Comparison of ENCODE assay signal across 18 cellular contexts in the genomic region with DNA sequence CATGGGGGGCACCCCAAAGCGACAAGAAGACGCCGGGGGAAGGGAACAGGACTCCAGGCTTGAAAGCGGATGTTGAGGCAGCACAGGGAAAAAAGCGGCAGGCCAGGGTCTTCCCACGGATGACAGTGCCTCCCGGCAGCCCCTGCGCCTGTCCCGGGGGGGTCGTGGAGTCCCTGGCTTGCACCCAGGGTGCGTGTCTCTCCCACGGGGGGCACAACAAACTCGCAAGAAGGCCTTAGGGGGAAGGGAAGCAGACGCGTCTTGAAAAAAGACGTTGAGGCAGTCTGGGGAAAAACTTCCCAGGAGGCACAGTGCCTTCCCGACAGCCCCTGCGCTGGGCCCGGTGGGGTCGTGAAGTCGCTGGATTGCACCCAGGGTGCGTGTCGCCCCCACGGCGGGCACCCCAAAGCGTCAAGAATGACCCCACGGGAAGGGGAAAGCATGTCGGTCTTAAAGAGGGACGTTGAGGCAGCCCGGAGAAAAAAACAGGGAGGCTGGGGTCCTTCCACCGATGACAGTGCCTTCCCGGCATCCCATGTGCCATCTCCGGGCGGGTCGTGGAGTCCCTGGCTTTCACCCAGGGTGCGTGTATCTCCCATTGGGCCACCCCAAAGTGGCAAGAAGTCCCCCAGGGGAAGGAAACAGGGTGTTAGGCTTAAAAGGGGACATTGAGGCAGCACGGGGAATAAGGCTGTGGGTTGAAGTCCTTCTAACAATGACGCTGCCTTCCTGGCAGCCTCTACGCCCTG.
A peak's percentile ranks its signal among the peaks of the same experiment; 100 is the strongest.
DNase-seq lines count a peak whose midpoint lies in the region; ATAC-seq and TF ChIP-seq lines count a peak whose summit lies in the region.
"Had no signal": no experiment of that assay in that cellular context is flagged by ENCODE, and none has a peak within 500 bp of the region (broad histone marks: within the 10 kb centered on the region; RNA-seq: fewer than 3 reads in every experiment).

No MANE protein-coding gene starts in this region.

- no peak overlapping the region for H3T11ph ChIP-seq in H9 (ENCODE audit: low read length)

- POLR2A ChIA-PET in SK-N-SH (lab: Yijun Ruan, JAX) = no interaction called here

- TF ChIP-seq CTCF in SK-N-SH (IDR thresholded peaks at IDR 0.05) (no peak), H9 (conservative IDR thresholded peaks at IDR 0.05) (no peak), colonic mucosa (IDR thresholded peaks at IDR 0.05) (no peak), spleen (IDR thresholded peaks at IDR 0.05 in 8 of 11, conservative IDR thresholded peaks at IDR 0.05 in 3 of 11) (no peak), uterus (IDR thresholded peaks at IDR 0.05) (no peak)

- H3K27me3 ChIP-seq in SK-N-SH (ENCODE audit: insufficient read depth) (peaks cover 79% of the 10 kb centered on the region), H9 (ENCODE audit: insufficient read depth, low read length) (no peaks in the 10 kb centered on the region), colonic mucosa (no peaks in the 10 kb centered on the region), spleen (replicated peaks in 1 of 7) (no peaks in the 10 kb centered on the region), uterus (no peaks in the 10 kb centered on the region)

- peaks cover 0 to 8% (median 7%) of the 10 kb centered on the region in 3 experiments; a peak in 5 of 7 replicates for H3K36me3 Mint-ChIP-seq in H9 (ENCODE audit: insufficient read depth in 1 of 3, low read depth in 3 of 3)
- H3K36me3 Mint-ChIP-seq: CD4-positive, alpha-beta memory T cell had no signal

- no peak overlapping the region for H3K56ac ChIP-seq in H9 (ENCODE audit: insufficient read length, low read depth, low read length)

- H3K9me3 ChIP-seq in SK-N-SH (no peaks in the 10 kb centered on the region), H9 (ENCODE audit: control insufficient read depth, low read depth, low read length) (peaks cover 97% of the 10 kb centered on the region), colonic mucosa (no peaks in the 10 kb centered on the region), spleen (peaks cover 0 to 97% (median 2%) of the 10 kb centered on the region in 8 donors), uterus (no peaks in the 10 kb centered on the region)

- H3K14ac ChIP-seq in H9 (ENCODE audit: insufficient read depth, low read length) = no peak overlapping the region

- H3K79me2 ChIP-seq in SK-N-SH (ENCODE audit: insufficient read depth) (no peaks in the 10 kb centered on the region), H9 (ENCODE audit: insufficient read depth, low read length) (no peaks in the 10 kb centered on the region)

- no peak for TF ChIP-seq EP300 in SK-N-SH (IDR thresholded peaks at IDR 0.05; ENCODE audit: borderline replicate concordance in 1 of 2, low read depth in 1 of 2, low read length in 1 of 2)

- peaks cover 6% of the 10 kb centered on the region for H3K27me3 Mint-ChIP-seq in H9 (ENCODE audit: low read depth)
- H3K27me3 Mint-ChIP-seq: B cell; CD4-positive, alpha-beta memory T cell had no signal

- H2BK20ac ChIP-seq in H9 (ENCODE audit: low read depth, low read length, poor library complexity, severe bottlenecking) = no peak overlapping the region

- peaks cover 95 to 98% of the 10 kb centered on the region in 2 experiments for H3K9me3 Mint-ChIP-seq in H9

- H3K23ac ChIP-seq in H9 (ENCODE audit: insufficient read length, low read depth, low read length) = no peak overlapping the region

- H4K5ac ChIP-seq in H9 (ENCODE audit: insufficient read length, low read depth, low read length) = no peak overlapping the region

- CTCF ChIA-PET in SK-N-SH (lab: Yijun Ruan, JAX) = no interaction called here

- intact Hi-C loops in colonic mucosa (cut with DNase I) (no loop called here), spleen (cut with DNase I; ENCODE audit: low total_unique reads) (no loop called here), uterus (cut with DNase I; ENCODE audit: low total_unique reads) (no loop called here)

- H2AFZ ChIP-seq in SK-N-SH (ENCODE audit: low read depth) (0 out of 2 replicates have a peak overlapping the region, but pooled peaks have one; percentile 35), H9 (ENCODE audit: low read length) (no peak overlapping the region)

- no peaks in the 10 kb centered on the region for H3K9me2 ChIP-seq in SK-N-SH

- H3K4ac ChIP-seq in H9 (ENCODE audit: low read depth, low read length) = no peak overlapping the region

- H2BK12ac ChIP-seq in H9 (ENCODE audit: insufficient read length, low read depth, low read length) = no peak overlapping the region

- no peak for TF ChIP-seq RAD21 in SK-N-SH (IDR thresholded peaks at IDR 0.05; ENCODE audit: low read length)

- H3K36me3 ChIP-seq in SK-N-SH (replicated peaks in 1 of 2; ENCODE audit: control insufficient read depth in 1 of 2, insufficient read depth in 2 of 2, low read length in 1 of 2) = no peaks in the 10 kb centered on the region
- H3K36me3 ChIP-seq in colonic mucosa = no peaks in the 10 kb centered on the region
- no peaks in the 10 kb centered on the region for H3K36me3 ChIP-seq in spleen
- no peaks in the 10 kb centered on the region for H3K36me3 ChIP-seq in uterus

- no peak overlapping the region for H3K18ac ChIP-seq in H9 (ENCODE audit: insufficient read length, low read depth, low read length)

- H2AK5ac ChIP-seq in H9 (ENCODE audit: insufficient read length, low read length) = no peak overlapping the region

- H3K9ac ChIP-seq in SK-N-SH (no peak overlapping the region), H9 (ENCODE audit: extremely low read depth, insufficient read length, low read length) (no peak overlapping the region), colonic mucosa (ENCODE audit: low read depth in 2 of 2, low read length in 2 of 2) (no peak overlapping the region)

- H2BK15ac ChIP-seq in H9 (ENCODE audit: low read depth, low read length) = no peak overlapping the region

- H3K4me3 Mint-ChIP-seq in H9 = no peak overlapping the region
- H3K4me3 Mint-ChIP-seq: B cell; CD4-positive, alpha-beta memory T cell; HFFc6 had no signal

- no peak overlapping the region for H2BK5ac ChIP-seq in H9 (ENCODE audit: insufficient read length, low read length)

- H3K27ac Mint-ChIP-seq in H9 = no peak overlapping the region
- H3K27ac Mint-ChIP-seq: B cell; CD4-positive, alpha-beta memory T cell; HFFc6 had no signal

- no peaks in the 10 kb centered on the region for H3K4me1 Mint-ChIP-seq in H9
- H3K4me1 Mint-ChIP-seq: B cell; CD4-positive, alpha-beta memory T cell had no signal

- ATAC-seq in SK-N-SH treated with all-trans-retinoic acid at 6 μM for 48 hours (no peak), HG03280 (IDR thresholded peaks at IDR 0.05; ENCODE audit: unreplicated experiment) (no peak)

- no peaks in the 10 kb centered on the region for H3K79me1 ChIP-seq in H9 (ENCODE audit: insufficient read depth, low read depth, low read length, poor library complexity, severe bottlenecking)

- peak overlapping the region in 1 of 2 experiments; percentile 4; a peak in 1 of 4 replicates for H3K4me3 ChIP-seq in SK-N-SH (ENCODE audit: low read depth in 2 of 2, low read length in 1 of 2)
- H3K4me3 ChIP-seq in colonic mucosa = no peak overlapping the region
- no peak overlapping the region for H3K4me3 ChIP-seq in spleen
- H3K4me3 ChIP-seq in uterus = no peak overlapping the region

- H3K23me2 ChIP-seq in H9 (ENCODE audit: insufficient read length, low read depth, low read length, poor library complexity, severe bottlenecking) = no peaks in the 10 kb centered on the region

- no peak overlapping the region for H4K8ac ChIP-seq in H9 (replicated peaks; ENCODE audit: insufficient read length, low read depth, low read length)

- DNase-seq in SK-N-SH (no peak), H9 (peak; percentile 21), colonic mucosa (peak; percentile 12), spleen (peak; percentile 66), RPMI8226 (no peak), uterus (no peak)
- DNase-seq: 8988T; ACHN; CD4-positive, alpha-beta memory T cell; DND-41; GDM1; GOT3; HCEC 1CT; HFFc6 had no signal

- no peaks in the 10 kb centered on the region; a peak in 1 of 4 replicates for H3K4me1 ChIP-seq in SK-N-SH (ENCODE audit: control insufficient read depth in 1 of 2, insufficient read depth in 2 of 2, low read depth in 1 of 2, low read length in 1 of 2)
- H3K4me1 ChIP-seq in H9 (ENCODE audit: insufficient read depth, low read length) = no peaks in the 10 kb centered on the region
- H3K4me1 ChIP-seq in colonic mucosa = no peaks in the 10 kb centered on the region
- no peaks in the 10 kb centered on the region for H3K4me1 ChIP-seq in spleen
- H3K4me1 ChIP-seq in uterus = no peaks in the 10 kb centered on the region

- H3K4me2 ChIP-seq in SK-N-SH = peak overlapping the region; percentile 28
- no peak overlapping the region for H3K4me2 ChIP-seq in H9 (ENCODE audit: insufficient read depth, insufficient read length, low read length)

- WGBS in SK-N-SH (ENCODE audit: low lambda C conversion rate) = 26% methylated on average over 30 of the region's 39 CpGs
- WGBS in H9 (ENCODE audit: extremely low coverage, insufficient read length, low lambda C conversion rate) = no CpG with 5 or more reads among the region's 39 CpGs
- 84 to 92% (median 88%) methylated on average over 39 of the region's 39 CpGs for WGBS in spleen, 5 donors

- H3K27ac ChIP-seq in SK-N-SH (ENCODE audit: low read depth in 2 of 2, low read length in 1 of 2) (no peak overlapping the region), H9 (ENCODE audit: insufficient read length, low read depth, low read length) (no peak overlapping the region), colonic mucosa (no peak overlapping the region), spleen (no peak overlapping the region), uterus (no peak overlapping the region)
- H3K27ac ChIP-seq: C4-2B had no signal

- no peak overlapping the region for H4K91ac ChIP-seq in H9 (ENCODE audit: insufficient read length, low read depth, low read length)

- no peak for TF ChIP-seq POLR2A in spleen (IDR thresholded peaks at IDR 0.05)
- no peak for TF ChIP-seq POLR2A in uterus (IDR thresholded peaks at IDR 0.05)

- H2BK120ac ChIP-seq in H9 (ENCODE audit: low read depth, low read length, poor library complexity, severe bottlenecking) = no peak overlapping the region

- H4K20me1 ChIP-seq in SK-N-SH (ENCODE audit: insufficient read depth) (no peaks in the 10 kb centered on the region), H9 (ENCODE audit: control insufficient read depth, insufficient read depth, insufficient read length) (no peaks in the 10 kb centered on the region)

- H3F3A ChIP-seq in SK-N-SH (replicated peaks; ENCODE audit: insufficient read depth) = no peaks in the 10 kb centered on the region

TF ChIP-seq in SK-N-SH, 30 proteins besides CTCF, POLR2A, EP300 and RAD21:
- TF ChIP-seq EZH2phosphoT487 (IDR thresholded peaks at IDR 0.05; ENCODE audit: borderline replicate concordance, low read depth) (no peak), ELF1 (IDR thresholded peaks at IDR 0.05) (no peak), YY1 (IDR thresholded peaks at IDR 0.05; ENCODE audit: low read depth) (no peak)

TF ChIP-seq in SK-N-SH treated with all-trans-retinoic acid at 6 μM for 48 hours, 23 proteins besides CTCF, POLR2A, EP300 and RAD21 (continues in another document):
- TF ChIP-seq RARB (CRISPR knock-in tag; IDR thresholded peaks at IDR 0.05) (no peak), ISL1 (CRISPR knock-in tag; IDR thresholded peaks at IDR 0.05) (no peak), ZFP30 (CRISPR knock-in tag; IDR thresholded peaks at IDR 0.05) (no peak)

Comparison
In these comparisons a context has a peak if more than half of its experiments do, and no peak if none do; other contexts are left out.
1. DNase-seq: peak in H9 (single experiment), colonic mucosa (single experiment) and spleen (single experiment); none in SK-N-SH (single experiment), RPMI8226 (single experiment) and uterus (0 of 2).